ENCODE assay signal across 24 cellular contexts in the genomic region with DNA sequence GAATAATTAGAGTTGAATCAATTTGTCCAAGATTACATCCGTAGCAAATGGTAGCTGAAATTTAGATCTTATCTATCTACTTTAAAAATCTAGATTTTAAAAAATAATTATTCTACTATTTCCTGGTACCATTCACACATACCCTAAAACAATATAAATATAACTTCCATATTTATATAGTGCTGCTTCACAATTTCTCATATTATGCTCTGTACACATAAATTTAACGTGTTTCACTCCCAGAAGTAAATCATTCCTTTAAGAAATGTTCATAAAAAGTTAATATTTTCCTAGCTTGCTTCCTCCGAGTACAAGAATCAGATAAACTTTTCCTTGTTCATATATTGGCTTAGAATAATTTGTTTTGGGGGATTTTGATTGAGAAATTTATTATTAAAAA.
"Had no signal": no experiment of that assay in that cellular context is flagged by ENCODE, and none has a peak within 500 bp of the region (broad histone marks: within the 10 kb centered on the region; RNA-seq: fewer than 3 reads in every experiment).

No MANE protein-coding gene starts in this region.

- DNase-seq: IMR-90; Kasumi-1; MM.1S; NCI-H1092 treated with DMSO at 0.1 percent for 48 hours; NCI-H1436; NCI-H187; NCI-H2029; NCI-H2081 treated with DMSO at 0.1 percent for 48 hours; NCI-H2171; NCI-H226; NCI-H446; NCI-H510A; NCI-H524 treated with DMSO at 0.1 percent for 48 hours; NCI-H69; NCI-H774; NK-92 treated with Interleukin-12 subunit alpha and Interleukin-12 subunit beta, amount 100 ng/mL, for 24 hours; PC-3; SHP77; SK-N-SH; SW 1271 had no signal

- H3K4me2 ChIP-seq: KMS-11, SK-N-SH had no signal

- ATAC-seq: HepG2, Panc1, PC-3 had no signal

- FAIRE-seq: HepG2 had no signal

- H3K27ac ChIP-seq: KMS-11, RWPE1 had no signal

- H3K9me3 ChIP-seq: SK-N-SH had no signal
